In genomic region chr1:28412731-28413130, GRCh38 we compare ENCODE assay signal across 1 cellular context.
TF ChIP-seq lines count a peak whose summit lies in the region.

No MANE protein-coding gene starts in this region.

TF ChIP-seq in K562, 482 proteins besides CTCF, POLR2A, EP300 and RAD21 (continued from another document and continues in another):
- TF ChIP-seq JUND (IDR thresholded peaks at IDR 0.05; ENCODE audit: borderline replicate concordance, low read depth, low read length) (peak; percentile 36; the same call in 1 of the 2 replicates), JUND (tag; IDR thresholded peaks at IDR 0.05; ENCODE audit: borderline replicate concordance, low read depth, low read length) (peak; percentile 33; the same call in 1 of the 3 replicates), ZSCAN29 (IDR thresholded peaks at IDR 0.05) (no peak), ZNF785 (CRISPR knock-in tag; IDR thresholded peaks at IDR 0.05) (peak; percentile 81; the same call in 1 of the 2 replicates), XRCC3 (IDR thresholded peaks at IDR 0.05) (no peak), GTF3C2 (IDR thresholded peaks at IDR 0.05; ENCODE audit: borderline replicate concordance, extremely low read depth, insufficient read length) (no peak), ZNF444 (CRISPR knock-in tag; IDR thresholded peaks at IDR 0.05) (0 out of 2 replicates have a peak, but pooled peaks have one; percentile 7), BMI1 (IDR thresholded peaks at IDR 0.05; ENCODE audit: low read length) (no peak), ELF2 (CRISPR knock-in tag; IDR thresholded peaks at IDR 0.05) (no peak), POLR2AphosphoS5 (IDR thresholded peaks at IDR 0.05; ENCODE audit: control insufficient read depth, insufficient read depth, low read depth, low read length) (no peak), ZNF280B (CRISPR knock-in tag; IDR thresholded peaks at IDR 0.05) (no peak), MAZ (CRISPR knock-in tag; conservative IDR thresholded peaks at IDR 0.05 in 1 of 2, IDR thresholded peaks at IDR 0.05 in 1 of 2) (peak in 1 of 2 experiments; percentile 39; a peak in 2 of 4 replicates), PKNOX1 (IDR thresholded peaks at IDR 0.05) (peak; percentile 59), MEIS2 (IDR thresholded peaks at IDR 0.05; ENCODE audit: partially characterized antibody) (peak; percentile 92), CGGBP1 (CRISPR knock-in tag; IDR thresholded peaks at IDR 0.05) (no peak), ZFPM2 (CRISPR knock-in tag; IDR thresholded peaks at IDR 0.05) (no peak), PBX2 (CRISPR knock-in tag; IDR thresholded peaks at IDR 0.05; ENCODE audit: low read depth) (no peak), PBX2 (tag; conservative IDR thresholded peaks at IDR 0.05; ENCODE audit: low read depth) (peak; percentile 74), CTBP1 (IDR thresholded peaks at IDR 0.05; ENCODE audit: borderline replicate concordance) (0 out of 2 replicates have a peak, but pooled peaks have one; percentile 29), NFATC3 (IDR thresholded peaks at IDR 0.05) (no peak), RB1 (IDR thresholded peaks at IDR 0.05; ENCODE audit: low read depth) (no peak), SIRT6 (IDR thresholded peaks at IDR 0.05; ENCODE audit: low read depth, low read length) (no peak), ZFX (CRISPR knock-in tag; IDR thresholded peaks at IDR 0.05) (no peak), RCOR1 (IDR thresholded peaks at IDR 0.05; ENCODE audit: borderline replicate concordance in 1 of 2, low read depth in 2 of 2, low read length in 2 of 2) (peak in 1 of 2 experiments; percentile 78; a peak in 2 of 4 replicates), RBM17 (IDR thresholded peaks at IDR 0.05; ENCODE audit: borderline replicate concordance, low read depth, low read length) (no peak), ZNF77 (CRISPR knock-in tag; IDR thresholded peaks at IDR 0.05) (no peak), SRF (CRISPR knock-in tag; IDR thresholded peaks at IDR 0.05) (peak in 1 of 2 experiments; percentile 73; a peak in 1 of 4 replicates), ATF4 (CRISPR knock-in tag; IDR thresholded peaks at IDR 0.05) (no peak), DEAF1 (CRISPR knock-in tag; IDR thresholded peaks at IDR 0.05) (peak; percentile 44), NRF1 (conservative IDR thresholded peaks at IDR 0.05 in 1 of 2, IDR thresholded peaks at IDR 0.05 in 1 of 2) (peak in 1 of 2 experiments; percentile 35; a peak in 1 of 4 replicates), ZNF766 (CRISPR knock-in tag; conservative IDR thresholded peaks at IDR 0.05) (peak; percentile 95), ZBTB8A (IDR thresholded peaks at IDR 0.05; ENCODE audit: partially characterized antibody) (no peak), SMAD4 (CRISPR knock-in tag; conservative IDR thresholded peaks at IDR 0.05) (no peak), ESRRA (IDR thresholded peaks at IDR 0.05; ENCODE audit: borderline replicate concordance, low read depth) (peak; percentile 76; the same call in 1 of the 2 replicates), XRCC5 (IDR thresholded peaks at IDR 0.05; ENCODE audit: low read depth, low read length) (no peak), NFIC (IDR thresholded peaks at IDR 0.05) (peak; percentile 27; the same call in 1 of the 2 replicates), NEUROD1 (IDR thresholded peaks at IDR 0.05; ENCODE audit: borderline replicate concordance, low read depth, low read length, partially characterized antibody) (no peak), ATF7 (IDR thresholded peaks at IDR 0.05) (0 out of 2 replicates have a peak, but pooled peaks have one; percentile 42), ZNF764 (CRISPR knock-in tag; IDR thresholded peaks at IDR 0.05; ENCODE audit: low read depth) (no peak), POLR3G (IDR thresholded peaks at IDR 0.05; ENCODE audit: extremely low read depth, insufficient read length, insufficient replicate concordance) (no peak), PML (IDR thresholded peaks at IDR 0.05; ENCODE audit: low read length) (no peak), SAP30 (IDR thresholded peaks at IDR 0.05; ENCODE audit: borderline replicate concordance, insufficient read depth, low read depth, low read length, poor library complexity, severe bottlenecking) (no peak), HDAC1 (IDR thresholded peaks at IDR 0.05) (no peak), ELK1 (CRISPR knock-in tag; IDR thresholded peaks at IDR 0.05) (no peak), ARID2 (IDR thresholded peaks at IDR 0.05) (no peak), RFX1 (IDR thresholded peaks at IDR 0.05) (no peak), RREB1 (CRISPR knock-in tag; IDR thresholded peaks at IDR 0.05) (no peak)
